In genomic region chr6:135322427-135323201, GRCh38 we compare ENCODE assay signal across 1 cellular context.
A peak's percentile ranks its signal among the peaks of the same experiment; 100 is the strongest.
TF ChIP-seq lines count a peak whose summit lies in the region.

No MANE protein-coding gene starts in this region.

TF ChIP-seq in K562, 482 proteins besides CTCF, POLR2A, EP300 and RAD21 (continued from another document):
- TF ChIP-seq, protein P1, sequence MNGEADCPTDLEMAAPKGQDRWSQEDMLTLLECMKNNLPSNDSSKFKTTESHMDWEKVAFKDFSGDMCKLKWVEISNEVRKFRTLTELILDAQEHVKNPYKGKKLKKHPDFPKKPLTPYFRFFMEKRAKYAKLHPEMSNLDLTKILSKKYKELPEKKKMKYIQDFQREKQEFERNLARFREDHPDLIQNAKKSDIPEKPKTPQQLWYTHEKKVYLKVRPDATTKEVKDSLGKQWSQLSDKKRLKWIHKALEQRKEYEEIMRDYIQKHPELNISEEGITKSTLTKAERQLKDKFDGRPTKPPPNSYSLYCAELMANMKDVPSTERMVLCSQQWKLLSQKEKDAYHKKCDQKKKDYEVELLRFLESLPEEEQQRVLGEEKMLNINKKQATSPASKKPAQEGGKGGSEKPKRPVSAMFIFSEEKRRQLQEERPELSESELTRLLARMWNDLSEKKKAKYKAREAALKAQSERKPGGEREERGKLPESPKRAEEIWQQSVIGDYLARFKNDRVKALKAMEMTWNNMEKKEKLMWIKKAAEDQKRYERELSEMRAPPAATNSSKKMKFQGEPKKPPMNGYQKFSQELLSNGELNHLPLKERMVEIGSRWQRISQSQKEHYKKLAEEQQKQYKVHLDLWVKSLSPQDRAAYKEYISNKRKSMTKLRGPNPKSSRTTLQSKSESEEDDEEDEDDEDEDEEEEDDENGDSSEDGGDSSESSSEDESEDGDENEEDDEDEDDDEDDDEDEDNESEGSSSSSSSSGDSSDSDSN (IDR thresholded peaks at IDR 0.05; ENCODE audit: borderline replicate concordance in 1 of 2, low read depth in 2 of 2, low read length in 2 of 2): no peak
- TF ChIP-seq KDM1A (IDR thresholded peaks at IDR 0.05): no peak
- TF ChIP-seq BRF1 (IDR thresholded peaks at IDR 0.05; ENCODE audit: borderline replicate concordance, extremely low read depth, insufficient read length): no peak
- TF ChIP-seq, protein P2, sequence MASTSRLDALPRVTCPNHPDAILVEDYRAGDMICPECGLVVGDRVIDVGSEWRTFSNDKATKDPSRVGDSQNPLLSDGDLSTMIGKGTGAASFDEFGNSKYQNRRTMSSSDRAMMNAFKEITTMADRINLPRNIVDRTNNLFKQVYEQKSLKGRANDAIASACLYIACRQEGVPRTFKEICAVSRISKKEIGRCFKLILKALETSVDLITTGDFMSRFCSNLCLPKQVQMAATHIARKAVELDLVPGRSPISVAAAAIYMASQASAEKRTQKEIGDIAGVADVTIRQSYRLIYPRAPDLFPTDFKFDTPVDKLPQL (IDR thresholded peaks at IDR 0.05; ENCODE audit: extremely low read depth, insufficient read length): no peak
- TF ChIP-seq, protein P3, sequence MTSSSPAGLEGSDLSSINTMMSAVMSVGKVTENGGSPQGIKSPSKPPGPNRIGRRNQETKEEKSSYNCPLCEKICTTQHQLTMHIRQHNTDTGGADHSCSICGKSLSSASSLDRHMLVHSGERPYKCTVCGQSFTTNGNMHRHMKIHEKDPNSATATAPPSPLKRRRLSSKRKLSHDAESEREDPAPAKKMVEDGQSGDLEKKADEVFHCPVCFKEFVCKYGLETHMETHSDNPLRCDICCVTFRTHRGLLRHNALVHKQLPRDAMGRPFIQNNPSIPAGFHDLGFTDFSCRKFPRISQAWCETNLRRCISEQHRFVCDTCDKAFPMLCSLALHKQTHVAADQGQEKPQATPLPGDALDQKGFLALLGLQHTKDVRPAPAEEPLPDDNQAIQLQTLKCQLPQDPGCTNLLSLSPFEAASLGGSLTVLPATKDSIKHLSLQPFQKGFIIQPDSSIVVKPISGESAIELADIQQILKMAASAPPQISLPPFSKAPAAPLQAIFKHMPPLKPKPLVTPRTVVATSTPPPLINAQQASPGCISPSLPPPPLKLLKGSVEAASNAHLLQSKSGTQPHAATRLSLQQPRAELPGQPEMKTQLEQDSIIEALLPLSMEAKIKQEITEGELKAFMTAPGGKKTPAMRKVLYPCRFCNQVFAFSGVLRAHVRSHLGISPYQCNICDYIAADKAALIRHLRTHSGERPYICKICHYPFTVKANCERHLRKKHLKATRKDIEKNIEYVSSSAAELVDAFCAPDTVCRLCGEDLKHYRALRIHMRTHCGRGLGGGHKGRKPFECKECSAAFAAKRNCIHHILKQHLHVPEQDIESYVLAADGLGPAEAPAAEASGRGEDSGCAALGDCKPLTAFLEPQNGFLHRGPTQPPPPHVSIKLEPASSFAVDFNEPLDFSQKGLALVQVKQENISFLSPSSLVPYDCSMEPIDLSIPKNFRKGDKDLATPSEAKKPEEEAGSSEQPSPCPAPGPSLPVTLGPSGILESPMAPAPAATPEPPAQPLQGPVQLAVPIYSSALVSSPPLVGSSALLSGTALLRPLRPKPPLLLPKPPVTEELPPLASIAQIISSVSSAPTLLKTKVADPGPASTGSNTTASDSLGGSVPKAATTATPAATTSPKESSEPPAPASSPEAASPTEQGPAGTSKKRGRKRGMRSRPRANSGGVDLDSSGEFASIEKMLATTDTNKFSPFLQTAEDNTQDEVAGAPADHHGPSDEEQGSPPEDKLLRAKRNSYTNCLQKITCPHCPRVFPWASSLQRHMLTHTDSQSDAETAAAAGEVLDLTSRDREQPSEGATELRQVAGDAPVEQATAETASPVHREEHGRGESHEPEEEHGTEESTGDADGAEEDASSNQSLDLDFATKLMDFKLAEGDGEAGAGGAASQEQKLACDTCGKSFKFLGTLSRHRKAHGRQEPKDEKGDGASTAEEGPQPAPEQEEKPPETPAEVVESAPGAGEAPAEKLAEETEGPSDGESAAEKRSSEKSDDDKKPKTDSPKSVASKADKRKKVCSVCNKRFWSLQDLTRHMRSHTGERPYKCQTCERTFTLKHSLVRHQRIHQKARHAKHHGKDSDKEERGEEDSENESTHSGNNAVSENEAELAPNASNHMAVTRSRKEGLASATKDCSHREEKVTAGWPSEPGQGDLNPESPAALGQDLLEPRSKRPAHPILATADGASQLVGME (CRISPR knock-in tag; IDR thresholded peaks at IDR 0.05): no peak
- TF ChIP-seq BRD4 (IDR thresholded peaks at IDR 0.05): peak; percentile 94
- TF ChIP-seq TARDBP (IDR thresholded peaks at IDR 0.05): no peak
- TF ChIP-seq ZNF311 (CRISPR knock-in tag; IDR thresholded peaks at IDR 0.05): 0 out of 2 replicates have a peak, but pooled peaks have one; percentile 14
- peak; percentile 39 for TF ChIP-seq RBFOX2 (IDR thresholded peaks at IDR 0.05; ENCODE audit: low read depth, low read length)
- TF ChIP-seq HSF4 (CRISPR knock-in tag; IDR thresholded peaks at IDR 0.05; ENCODE audit: borderline replicate concordance): peak; percentile 13; the same call in 1 of the 2 replicates
- TF ChIP-seq, protein P4, sequence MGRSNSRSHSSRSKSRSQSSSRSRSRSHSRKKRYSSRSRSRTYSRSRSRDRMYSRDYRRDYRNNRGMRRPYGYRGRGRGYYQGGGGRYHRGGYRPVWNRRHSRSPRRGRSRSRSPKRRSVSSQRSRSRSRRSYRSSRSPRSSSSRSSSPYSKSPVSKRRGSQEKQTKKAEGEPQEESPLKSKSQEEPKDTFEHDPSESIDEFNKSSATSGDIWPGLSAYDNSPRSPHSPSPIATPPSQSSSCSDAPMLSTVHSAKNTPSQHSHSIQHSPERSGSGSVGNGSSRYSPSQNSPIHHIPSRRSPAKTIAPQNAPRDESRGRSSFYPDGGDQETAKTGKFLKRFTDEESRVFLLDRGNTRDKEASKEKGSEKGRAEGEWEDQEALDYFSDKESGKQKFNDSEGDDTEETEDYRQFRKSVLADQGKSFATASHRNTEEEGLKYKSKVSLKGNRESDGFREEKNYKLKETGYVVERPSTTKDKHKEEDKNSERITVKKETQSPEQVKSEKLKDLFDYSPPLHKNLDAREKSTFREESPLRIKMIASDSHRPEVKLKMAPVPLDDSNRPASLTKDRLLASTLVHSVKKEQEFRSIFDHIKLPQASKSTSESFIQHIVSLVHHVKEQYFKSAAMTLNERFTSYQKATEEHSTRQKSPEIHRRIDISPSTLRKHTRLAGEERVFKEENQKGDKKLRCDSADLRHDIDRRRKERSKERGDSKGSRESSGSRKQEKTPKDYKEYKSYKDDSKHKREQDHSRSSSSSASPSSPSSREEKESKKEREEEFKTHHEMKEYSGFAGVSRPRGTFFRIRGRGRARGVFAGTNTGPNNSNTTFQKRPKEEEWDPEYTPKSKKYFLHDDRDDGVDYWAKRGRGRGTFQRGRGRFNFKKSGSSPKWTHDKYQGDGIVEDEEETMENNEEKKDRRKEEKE (IDR thresholded peaks at IDR 0.05; ENCODE audit: borderline replicate concordance in 1 of 2, control insufficient read depth in 1 of 2, low read depth in 2 of 2, low read length in 1 of 2): no peak
- TF ChIP-seq NEUROD1 (IDR thresholded peaks at IDR 0.05; ENCODE audit: borderline replicate concordance, low read depth, low read length, partially characterized antibody): no peak
- peak; percentile 0; the same call in 1 of the 2 replicates for TF ChIP-seq DDX20 (tag; IDR thresholded peaks at IDR 0.05; ENCODE audit: low read depth)
- no peak for TF ChIP-seq MED1 (CRISPR knock-in tag; IDR thresholded peaks at IDR 0.05; ENCODE audit: borderline replicate concordance)
- peak; percentile 78; the same call in 1 of the 2 replicates for TF ChIP-seq HDAC8 (tag; IDR thresholded peaks at IDR 0.05)
- TF ChIP-seq, protein P5, sequence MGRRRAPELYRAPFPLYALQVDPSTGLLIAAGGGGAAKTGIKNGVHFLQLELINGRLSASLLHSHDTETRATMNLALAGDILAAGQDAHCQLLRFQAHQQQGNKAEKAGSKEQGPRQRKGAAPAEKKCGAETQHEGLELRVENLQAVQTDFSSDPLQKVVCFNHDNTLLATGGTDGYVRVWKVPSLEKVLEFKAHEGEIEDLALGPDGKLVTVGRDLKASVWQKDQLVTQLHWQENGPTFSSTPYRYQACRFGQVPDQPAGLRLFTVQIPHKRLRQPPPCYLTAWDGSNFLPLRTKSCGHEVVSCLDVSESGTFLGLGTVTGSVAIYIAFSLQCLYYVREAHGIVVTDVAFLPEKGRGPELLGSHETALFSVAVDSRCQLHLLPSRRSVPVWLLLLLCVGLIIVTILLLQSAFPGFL (CRISPR knock-in tag; IDR thresholded peaks at IDR 0.05): no peak
- no peak for TF ChIP-seq MEF2A (IDR thresholded peaks at IDR 0.05; ENCODE audit: control insufficient read depth, low read depth, low read length)
- TF ChIP-seq BRD9 (IDR thresholded peaks at IDR 0.05; ENCODE audit: low read depth, partially characterized antibody): no peak
- TF ChIP-seq ZEB2 (IDR thresholded peaks at IDR 0.05): no peak
- TF ChIP-seq ZBED1 (IDR thresholded peaks at IDR 0.05): no peak
- TF ChIP-seq ELF1 (tag; IDR thresholded peaks at IDR 0.05): peak; percentile 2; the same call in 1 of the 2 replicates
- TF ChIP-seq ZC3H4 (CRISPR knock-in tag; IDR thresholded peaks at IDR 0.05; ENCODE audit: borderline replicate concordance): no peak
- TF ChIP-seq CC2D1A (IDR thresholded peaks at IDR 0.05): no peak
- TF ChIP-seq KHSRP (IDR thresholded peaks at IDR 0.05): no peak
- TF ChIP-seq ZNF766 (CRISPR knock-in tag; conservative IDR thresholded peaks at IDR 0.05): no peak
- TF ChIP-seq ZNF384 (IDR thresholded peaks at IDR 0.05; ENCODE audit: low read depth, low read length): peak; percentile 57; the same call in 1 of the 2 replicates
- TF ChIP-seq ZZZ3 (IDR thresholded peaks at IDR 0.05): no peak
- TF ChIP-seq KDM4B (IDR thresholded peaks at IDR 0.05; ENCODE audit: borderline replicate concordance in 2 of 2, low read depth in 1 of 2): no peak
- TF ChIP-seq PTBP1 (IDR thresholded peaks at IDR 0.05; ENCODE audit: low read depth, low read length): no peak
- no peak for TF ChIP-seq SMARCE1 (IDR thresholded peaks at IDR 0.05)
- TF ChIP-seq CCNT2 (IDR thresholded peaks at IDR 0.05; ENCODE audit: borderline replicate concordance, extremely low read depth, insufficient read length, low read depth, low read length): no peak
- TF ChIP-seq SMAD4 (CRISPR knock-in tag; conservative IDR thresholded peaks at IDR 0.05): no peak
